Comparison of ENCODE assay signal across 8 cellular contexts in the genomic region with DNA sequence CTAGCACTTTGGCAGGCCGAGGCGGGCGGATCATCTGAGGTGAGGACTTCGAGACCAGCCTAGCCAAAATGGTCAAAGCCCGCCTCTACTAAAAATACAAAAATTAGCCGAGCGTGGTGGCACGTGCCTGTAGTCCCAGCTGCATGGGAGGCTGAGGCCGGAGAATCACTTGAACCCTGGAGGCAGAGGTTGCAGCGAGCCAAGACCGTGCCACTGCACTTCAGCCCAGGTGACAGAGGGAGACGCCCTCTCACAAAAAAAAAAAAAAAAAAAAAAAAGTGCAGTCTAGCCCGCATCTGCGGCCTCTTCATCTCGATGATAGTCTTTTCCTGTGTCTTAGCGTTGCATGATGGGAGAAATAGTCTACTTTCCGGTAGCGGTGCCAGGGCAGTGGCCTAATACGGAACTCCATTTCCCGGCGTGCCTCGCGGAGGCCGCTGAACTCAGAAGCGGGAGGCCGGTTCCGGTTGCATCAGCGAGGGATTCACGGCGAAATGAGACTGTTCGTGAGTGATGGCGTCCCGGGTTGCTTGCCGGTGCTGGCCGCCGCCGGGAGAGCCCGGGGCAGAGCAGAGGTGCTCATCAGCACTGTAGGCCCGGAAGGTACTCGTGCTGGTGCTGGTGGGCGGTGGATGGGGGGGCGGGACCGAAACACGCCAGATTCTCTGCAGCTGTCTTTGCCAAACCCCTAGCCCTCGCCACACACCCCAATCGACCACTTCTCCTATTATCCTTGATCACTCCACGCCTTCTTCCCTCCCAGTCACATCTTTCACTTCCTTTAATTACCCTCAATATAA. TPM values are rescaled to one million over a fixed set of nuclear protein-coding genes. Genes with fewer than 3 reads are reported as not detected.
A peak's percentile ranks its signal among the peaks of the same experiment; 100 is the strongest.
DNase-seq lines count a peak whose midpoint lies in the region; ATAC-seq and TF ChIP-seq lines count a peak whose summit lies in the region.

Gene MARS1 (plus strand): TSS at position 472 of the 800 bp plus-strand sequence. CDS start 23 bp downstream, at position 495.

- peak; percentile 99 for ATAC-seq in gastroesophageal sphincter

- no peaks in the 10 kb centered on the region for H3K9me3 Mint-ChIP-seq in HFFc6
- H3K9me3 Mint-ChIP-seq in activated naive CD4-positive, alpha-beta T cell treated with anti-CD3 and anti-CD28 coated beads for 36 hours, result no peaks in the 10 kb centered on the region

- CTCF ChIA-PET in activated naive CD4-positive, alpha-beta T cell treated with anti-CD3 and anti-CD28 coated beads for 36 hours (lab: Charles Lee), result interaction anchor here (1.1 to 1.2 kb wide), 2 partner anchors 16 to 25 kb away, joined by 3 to 6 read pairs; no protein-coding TSS in a partner anchor

- peaks cover 2% of the 10 kb centered on the region; the same call in 1 of the 2 replicates for H3K27me3 Mint-ChIP-seq in HFFc6 (ENCODE audit: insufficient read depth)
- no peaks in the 10 kb centered on the region for H3K27me3 Mint-ChIP-seq in activated naive CD4-positive, alpha-beta T cell treated with anti-CD3 and anti-CD28 coated beads for 36 hours (ENCODE audit: low read depth)

- H3K4me3 ChIP-seq in GM08714 (ENCODE audit: low read length) (peak within 1 kb of the TSS; percentile 85), gastroesophageal sphincter (peak within 1 kb of the TSS; percentile 70 to 94), neutrophil (ENCODE audit: low read depth in 1 of 2, low read length in 1 of 2) (peak within 1 kb of the TSS; percentile 69 to 90)

- peak within 1 kb of the TSS; percentile 97 for H3K4me3 Mint-ChIP-seq in HFFc6
- H3K4me3 Mint-ChIP-seq in activated naive CD4-positive, alpha-beta T cell treated with anti-CD3 and anti-CD28 coated beads for 36 hours, result peak within 1 kb of the TSS; percentile 97

- H3K36me3 ChIP-seq in gastroesophageal sphincter (peaks cover 0 to 39% of the 10 kb centered on the region in 2 donors), neutrophil (peaks cover 40% of the 10 kb centered on the region)

- TF ChIP-seq EP300 in gastroesophageal sphincter (IDR thresholded peaks at IDR 0.05), result no peak

- H3K27me3 ChIP-seq in gastroesophageal sphincter (peaks cover 6% of the 10 kb centered on the region), neutrophil (no peaks in the 10 kb centered on the region)

- H3K27ac ChIP-seq in gastroesophageal sphincter (peak within 1 kb of the TSS; percentile 47 to 88 (median 84)), neutrophil (peak within 1 kb of the TSS; percentile 86), substantia nigra (ENCODE audit: low read depth, low read length, poor library complexity, severe bottlenecking) (peak within 1 kb of the TSS; percentile 70)

- intact Hi-C loops in activated naive CD4-positive, alpha-beta T cell treated with anti-CD3 and anti-CD28 coated beads for 36 hours (cut with micrococcal nuclease), result loop anchor here (1.0 kb wide), 5 partner anchors 9 to 207 kb away; partner anchors contain the start of genes DCTN2, DDIT3 and GLI1

- WGBS in gastroesophageal sphincter (ENCODE audit: low coverage in 1 of 2), 2 donors, result 0% methylated on average over 5 to 13 of the region's 47 CpGs

- no peak for TF ChIP-seq CTCF in HFFc6 (IDR thresholded peaks at IDR 0.05)
- peak in 1 of 4 experiments; percentile 20 for TF ChIP-seq CTCF in gastroesophageal sphincter (IDR thresholded peaks at IDR 0.05)
- TF ChIP-seq CTCF in neutrophil (IDR thresholded peaks at IDR 0.05), result peak; percentile 54

- DNase-seq in HFFc6 (peak; percentile 94), NAMALWA (ENCODE audit: low spot score) (peak; percentile 98), SK-N-DZ (ENCODE audit: low spot score) (peak; percentile 98), substantia nigra (lab: John Stamatoyannopoulos, UW) (peak; percentile 55 to 97 (median 90))
- peak; percentile 97 for DNase-seq in activated naive CD4-positive, alpha-beta T cell treated with anti-CD3 and anti-CD28 coated beads for 36 hours

- H3K4me1 ChIP-seq in gastroesophageal sphincter (peaks cover 4 to 21% (median 8%) of the 10 kb centered on the region in 3 donors), neutrophil (ENCODE audit: control insufficient read depth in 1 of 2, insufficient read depth in 1 of 2, low read depth in 1 of 2, low read length in 1 of 2) (peaks cover 19% of the 10 kb centered on the region in 2 experiments)

- H3K4me1 Mint-ChIP-seq in HFFc6 (ENCODE audit: low read depth), result peaks cover 28% of the 10 kb centered on the region
- peaks cover 49% of the 10 kb centered on the region for H3K4me1 Mint-ChIP-seq in activated naive CD4-positive, alpha-beta T cell treated with anti-CD3 and anti-CD28 coated beads for 36 hours (ENCODE audit: low read depth)

- peak; percentile 41 to 53 for TF ChIP-seq POLR2A in gastroesophageal sphincter (IDR thresholded peaks at IDR 0.05)

- peaks cover 31% of the 10 kb centered on the region for H3K36me3 Mint-ChIP-seq in HFFc6 (ENCODE audit: low read depth)
- peaks cover 50% of the 10 kb centered on the region for H3K36me3 Mint-ChIP-seq in activated naive CD4-positive, alpha-beta T cell treated with anti-CD3 and anti-CD28 coated beads for 36 hours (ENCODE audit: low read depth)

- H3K9me3 ChIP-seq in gastroesophageal sphincter, result no peaks in the 10 kb centered on the region
- no peaks in the 10 kb centered on the region for H3K9me3 ChIP-seq in neutrophil

- peak within 1 kb of the TSS; percentile 85 for H3K27ac Mint-ChIP-seq in HFFc6
- peak within 1 kb of the TSS; percentile 94 for H3K27ac Mint-ChIP-seq in activated naive CD4-positive, alpha-beta T cell treated with anti-CD3 and anti-CD28 coated beads for 36 hours

RNA-seq across cellular contexts. Expression of gene MARS1, which starts in this region (rescaled TPM):
- 100 to 1,000 TPM; 179 to 207 (median 193) TPM for total RNA-seq in HFFc6 (2021; fragmentation: NEBNext Ultra II Directional; extraction: Animal tissue kit (Norgen Biotek cat#: 25700))
- polyA plus RNA-seq in SK-N-DZ (2014; cell fraction: cytosol; rRNA removed), result 161 and 172 TPM in 2 replicates
- 617 and 1,802 TPM in 2 replicates for polyA plus RNA-seq in SK-N-DZ (2014; cell fraction: nucleus; rRNA removed)
- total RNA-seq in activated naive CD4-positive, alpha-beta T cell treated with anti-CD3 and anti-CD28 coated beads for 36 hours, result 100 to 1,000 TPM; 481 to 489 TPM
- 100 to 1,000 TPM in 1 of 4 donors, 10 to 100 TPM in 3; 67.4 to 209 (median 81.7) TPM for total RNA-seq in gastroesophageal sphincter

Comparison
In these comparisons a context has a peak if more than half of its experiments do, and no peak if none do; other contexts are left out.
1. Peak in every context shown above with its lines: DNase-seq, ATAC-seq, H3K4me3 ChIP-seq and H3K27ac ChIP-seq.